In genomic region chrX:50211510-50211909, GRCh38 we compare ENCODE assay signal across 11 cellular contexts. TPM values are rescaled to one million over a fixed set of nuclear protein-coding genes. Genes with fewer than 3 reads are reported as not detected.
DNase-seq lines count a peak whose midpoint lies in the region; ATAC-seq and TF ChIP-seq lines count a peak whose summit lies in the region.
"Had no signal": no experiment of that assay in that cellular context is flagged by ENCODE, and none has a peak within 500 bp of the region (broad histone marks: within the 10 kb centered on the region; RNA-seq: fewer than 3 reads in every experiment).

No MANE protein-coding gene starts in this region.

- WGBS in testis, 2 donors, result 65 to 67% methylated on average over 8 of the region's 8 CpGs

- H3K9me3 Mint-ChIP-seq in activated CD4-positive, alpha-beta T cell treated with anti-CD3 and anti-CD28 coated beads, Interleukin-2, amount 10 ng/mL, durations not matched to agents 24 days and 14 days, result no peaks in the 10 kb centered on the region

- no peak for TF ChIP-seq POLR2A in testis (IDR thresholded peaks at IDR 0.05)

- H3K4me3 Mint-ChIP-seq in activated CD4-positive, alpha-beta T cell treated with anti-CD3 and anti-CD28 coated beads, Interleukin-2, amount 10 ng/mL, durations not matched to agents 24 days and 14 days, result no peak overlapping the region

- peak in 2 of 3 experiments; percentile 5 to 14 for TF ChIP-seq CTCF in testis (IDR thresholded peaks at IDR 0.05)

- H3K27ac Mint-ChIP-seq in activated CD4-positive, alpha-beta T cell treated with anti-CD3 and anti-CD28 coated beads, Interleukin-2, amount 10 ng/mL, durations not matched to agents 24 days and 14 days, result no peak overlapping the region

- DNase-seq in activated CD4-positive, alpha-beta T cell treated with anti-CD3 and anti-CD28 coated beads, Interleukin-2, amount 10 ng/mL, durations not matched to agents 24 days and 14 days, result peak; percentile 42
- no peak for DNase-seq in activated CD4-positive, alpha-beta T cell treated with anti-CD3 and anti-CD28 coated beads for 48 hours
- peak; percentile 33 for DNase-seq in NAMALWA (ENCODE audit: low spot score)
- DNase-seq in dedifferentiated amniotic fluid mesenchymal stem cell (ENCODE audit: extremely low spot score), result peak; percentile 4
- DNase-seq in testis, result no peak
- no peak for DNase-seq in effector CD4-positive, alpha-beta T cell
- no peak for DNase-seq in NK-92 treated with Interleukin-12 subunit alpha and Interleukin-12 subunit beta, amount 100 ng/mL, for 24 hours (lab: John Stamatoyannopoulos, UW)
- DNase-seq: activated CD4-positive, alpha-beta T cell treated with anti-CD3 and anti-CD28 coated beads for 1 hour; MM.1S had no signal

- intact Hi-C loops in activated CD4-positive, alpha-beta T cell treated with anti-CD3 and anti-CD28 coated beads, Interleukin-2, amount 10 ng/mL, durations not matched to agents 24 days and 14 days (cut with micrococcal nuclease), result no loop called here
- intact Hi-C loops in testis (cut with DNase I; ENCODE audit: low total_unique reads), result no loop called here

- no peaks in the 10 kb centered on the region for H3K4me1 Mint-ChIP-seq in activated CD4-positive, alpha-beta T cell treated with anti-CD3 and anti-CD28 coated beads, Interleukin-2, amount 10 ng/mL, durations not matched to agents 24 days and 14 days

- no peaks in the 10 kb centered on the region for H3K36me3 ChIP-seq in testis (ENCODE audit: low read depth, missing control alignments)

- no peaks in the 10 kb centered on the region for H3K9me3 ChIP-seq in testis
- H3K9me3 ChIP-seq: Caco-2 had no signal

- no peaks in the 10 kb centered on the region for H3K27me3 ChIP-seq in testis

- no peaks in the 10 kb centered on the region for H3K27me3 Mint-ChIP-seq in activated CD4-positive, alpha-beta T cell treated with anti-CD3 and anti-CD28 coated beads, Interleukin-2, amount 10 ng/mL, durations not matched to agents 24 days and 14 days

- no peak for ATAC-seq in GM18861 (IDR thresholded peaks at IDR 0.05; ENCODE audit: unreplicated experiment)

- H3K36me3 Mint-ChIP-seq in activated CD4-positive, alpha-beta T cell treated with anti-CD3 and anti-CD28 coated beads, Interleukin-2, amount 10 ng/mL, durations not matched to agents 24 days and 14 days (ENCODE audit: low read depth), result no peaks in the 10 kb centered on the region

- no peak overlapping the region for H3K4me3 ChIP-seq in testis

- no peak overlapping the region for H3K27ac ChIP-seq in testis

- no peaks in the 10 kb centered on the region for H3K4me1 ChIP-seq in testis
- H3K4me1 ChIP-seq: Caco-2 had no signal

RNA-seq across cellular contexts. Expression of gene CCNB3, which starts 6.9 kb away (rescaled TPM):
- total RNA-seq in activated CD4-positive, alpha-beta T cell treated with anti-CD3 and anti-CD28 coated beads, Interleukin-2, amount 10 ng/mL, durations not matched to agents 24 days and 14 days, result 0.56 and 1.0 TPM in 2 replicates
- 10 to 100 TPM; 15.4 to 33.9 TPM for total RNA-seq in testis
- 10.7 TPM for polyA plus RNA-seq in testis (ENCODE audit: insufficient read depth, low read depth, low replicate concordance)

RNA-seq across cellular contexts. Expression of gene AKAP4, which starts 10.7 kb away (rescaled TPM):
- total RNA-seq in activated CD4-positive, alpha-beta T cell treated with anti-CD3 and anti-CD28 coated beads, Interleukin-2, amount 10 ng/mL, durations not matched to agents 24 days and 14 days, result not detected in 2 replicates
- 100 to 1,000 TPM in 1 of 2 donors, 10 to 100 TPM in 1; 71.5 to 347 TPM for total RNA-seq in testis
- 296 TPM for polyA plus RNA-seq in testis (ENCODE audit: insufficient read depth, low read depth, low replicate concordance)
- total RNA-seq: Caco-2 had no signal

Comparison
In these comparisons a context has a peak if more than half of its experiments do, and no peak if none do; other contexts are left out.
1. DNase-seq: peak in activated CD4-positive, alpha-beta T cell treated with anti-CD3 and anti-CD28 coated beads, Interleukin-2, amount 10 ng/mL, durations not matched to agents 24 days and 14 days (single experiment), NAMALWA (single experiment) and dedifferentiated amniotic fluid mesenchymal stem cell (single experiment); none in activated CD4-positive, alpha-beta T cell treated with anti-CD3 and anti-CD28 coated beads for 48 hours (single experiment), testis (single experiment), effector CD4-positive, alpha-beta T cell (single experiment) and NK-92 treated with Interleukin-12 subunit alpha and Interleukin-12 subunit beta, amount 100 ng/mL, for 24 hours (single experiment).
2. RNA of gene AKAP4, which starts 10.7 kb away (total RNA-seq): 71.5 to 347 TPM in testis; not detected in activated CD4-positive, alpha-beta T cell treated with anti-CD3 and anti-CD28 coated beads, Interleukin-2, amount 10 ng/mL, durations not matched to agents 24 days and 14 days; every median in the first group is over 10 times any median in the second.